1 cellular context compared by ENCODE assay signal in genomic region chr16:32281910-32282309, GRCh38.
TF ChIP-seq lines count a peak whose summit lies in the region.
"Not testable (repeated sequence)": the region's sequence is repeated elsewhere in the genome, so short reads cannot be mapped to it uniquely, and the experiment has no call there.

No MANE protein-coding gene starts in this region.

TF ChIP-seq in HepG2, 621 proteins besides CTCF, POLR2A, EP300 and RAD21:
- 0 out of 2 replicates have a peak, but pooled peaks have one; percentile 62 for TF ChIP-seq ATM (IDR thresholded peaks at IDR 0.05; ENCODE audit: borderline replicate concordance)
- TF ChIP-seq CEBPB (IDR thresholded peaks at IDR 0.05; ENCODE audit: borderline replicate concordance, low read depth, low read length), result peak; percentile 28; the same call in 1 of the 2 replicates
- peak; percentile 52; the same call in 1 of the 2 replicates for TF ChIP-seq CREB1 (IDR thresholded peaks at IDR 0.05)
- TF ChIP-seq CREB1, ATF7 (CRISPR knock-in tag; IDR thresholded peaks at IDR 0.05): not testable (repeated sequence)
- TF ChIP-seq PLRG1 (conservative IDR thresholded peaks at IDR 0.05), result 0 out of 2 replicates have a peak, but pooled peaks have one; percentile 53
- peak; percentile 91 for TF ChIP-seq ZNF24 (IDR thresholded peaks at IDR 0.05)
- TF ChIP-seq ATF7 (IDR thresholded peaks at IDR 0.05), result peak; percentile 99
